In genomic region chr3:65466300-65466988, GRCh38 we compare ENCODE assay signal across 23 cellular contexts.
A peak's percentile ranks its signal among the peaks of the same experiment; 100 is the strongest.
DNase-seq lines count a peak whose midpoint lies in the region; TF ChIP-seq lines count a peak whose summit lies in the region.
"Had no signal": no experiment of that assay in that cellular context is flagged by ENCODE, and none has a peak within 500 bp of the region (broad histone marks: within the 10 kb centered on the region; RNA-seq: fewer than 3 reads in every experiment).

No MANE protein-coding gene starts in this region.

- H4K20me1 ChIP-seq in H9 (ENCODE audit: control insufficient read depth, insufficient read depth, insufficient read length): no peaks in the 10 kb centered on the region
- no peaks in the 10 kb centered on the region for H4K20me1 ChIP-seq in smooth muscle cell (ENCODE audit: low read depth)
- H4K20me1 ChIP-seq: BLaER1 treated with 17β-estradiol and CSF1 and Interleukin-3, amounts not matched to agents 10 nM and 100 nM had no signal

- no peaks in the 10 kb centered on the region for H3K79me2 ChIP-seq in H9 (ENCODE audit: insufficient read depth, low read length)
- H3K79me2 ChIP-seq in smooth muscle cell (ENCODE audit: low read depth): no peaks in the 10 kb centered on the region

- H3K9me3 Mint-ChIP-seq in H9 (peaks cover 12 to 16% of the 10 kb centered on the region in 2 experiments), endodermal cell (peaks cover 10% of the 10 kb centered on the region), progenitor cell of endocrine pancreas (ENCODE audit: low read depth) (peaks cover 17% of the 10 kb centered on the region)

- no peak overlapping the region for H3K14ac ChIP-seq in H9 (ENCODE audit: insufficient read depth, low read length)

- in situ Hi-C loops in G401 (cut with HindIII; ENCODE audit: low sequenced_read_pairs): no loop called here

- H3K4me1 Mint-ChIP-seq in H9 (peaks cover 19 to 20% of the 10 kb centered on the region in 2 experiments), endodermal cell (peaks cover 11% of the 10 kb centered on the region), progenitor cell of endocrine pancreas (ENCODE audit: low read depth) (peaks cover 3% of the 10 kb centered on the region)

- H3K4ac ChIP-seq in H9 (ENCODE audit: low read depth, low read length): no peak overlapping the region

- H3K18ac ChIP-seq in H9 (ENCODE audit: insufficient read length, low read depth, low read length): peak overlapping the region; percentile 30

- H3K4me3 ChIP-seq in endodermal cell (ENCODE audit: low read length) (no peak overlapping the region), smooth muscle cell (no peak overlapping the region)
- H3K4me3 ChIP-seq: A549, MG63 had no signal

- TF ChIP-seq CTCF in H9 (conservative IDR thresholded peaks at IDR 0.05): peak; percentile 72
- TF ChIP-seq CTCF in endodermal cell (conservative IDR thresholded peaks at IDR 0.05): peak; percentile 77
- TF ChIP-seq CTCF in progenitor cell of endocrine pancreas (IDR thresholded peaks at IDR 0.05; ENCODE audit: unreplicated experiment): no peak
- no peak for TF ChIP-seq CTCF in smooth muscle cell (IDR thresholded peaks at IDR 0.05; ENCODE audit: borderline replicate concordance, insufficient read depth, poor library complexity, severe bottlenecking)

- no CpG with 5 or more reads among the region's 5 CpGs for WGBS in H9 (ENCODE audit: extremely low coverage, insufficient read length, low lambda C conversion rate)
- 65 to 79% methylated on average over 2 to 5 of the region's 5 CpGs for WGBS in endodermal cell (ENCODE audit: insufficient coverage in 1 of 2, insufficient read length in 1 of 2), 2 experiments
- WGBS in smooth muscle cell (ENCODE audit: low lambda C conversion rate): 65% methylated on average over 5 of the region's 5 CpGs

- H2BK5ac ChIP-seq in H9 (ENCODE audit: insufficient read length, low read length): no peak overlapping the region

- H3K56ac ChIP-seq in H9 (ENCODE audit: insufficient read length, low read depth, low read length): no peak overlapping the region

- H2BK20ac ChIP-seq in H9 (ENCODE audit: low read depth, low read length, poor library complexity, severe bottlenecking): no peak overlapping the region

- H4K8ac ChIP-seq in H9 (replicated peaks; ENCODE audit: insufficient read length, low read depth, low read length): no peak overlapping the region

- H3K27ac Mint-ChIP-seq in H9 (peak overlapping the region; percentile 15 to 55 (median 18); a peak in 4 of 7 replicates), endodermal cell (peak overlapping the region; percentile 33), progenitor cell of endocrine pancreas (peak overlapping the region; percentile 46)
- H3K27ac Mint-ChIP-seq: CD4-positive, alpha-beta T cell had no signal

- no peak overlapping the region for H4K91ac ChIP-seq in H9 (ENCODE audit: insufficient read length, low read depth, low read length)

- no peak overlapping the region for H2BK15ac ChIP-seq in H9 (ENCODE audit: low read depth, low read length)

- H3K27me3 Mint-ChIP-seq in H9 (ENCODE audit: low read depth) (no peaks in the 10 kb centered on the region), endodermal cell (ENCODE audit: insufficient read depth) (no peaks in the 10 kb centered on the region), progenitor cell of endocrine pancreas (no peaks in the 10 kb centered on the region)
- H3K27me3 Mint-ChIP-seq: CD4-positive, alpha-beta T cell had no signal

- H2AK5ac ChIP-seq in H9 (ENCODE audit: insufficient read length, low read length): no peak overlapping the region

- no peak overlapping the region for H2BK120ac ChIP-seq in H9 (ENCODE audit: low read depth, low read length, poor library complexity, severe bottlenecking)

- no peaks in the 10 kb centered on the region for H3K27me3 ChIP-seq in H9 (ENCODE audit: insufficient read depth, low read length)
- H3K27me3 ChIP-seq in endodermal cell (ENCODE audit: control insufficient read depth, insufficient read depth, low read length, poor library complexity, severe bottlenecking): no peaks in the 10 kb centered on the region
- H3K27me3 ChIP-seq in smooth muscle cell (ENCODE audit: low read depth): no peaks in the 10 kb centered on the region
- H3K27me3 ChIP-seq: BLaER1 treated with 17β-estradiol and CSF1 and Interleukin-3, amounts not matched to agents 10 nM and 100 nM; MG63 had no signal

- H3K4me2 ChIP-seq in H9 (ENCODE audit: insufficient read depth, insufficient read length, low read length) (no peak overlapping the region), smooth muscle cell (no peak overlapping the region)
- H3K4me2 ChIP-seq: A549, SK-N-SH had no signal

- H3K79me1 ChIP-seq in H9 (ENCODE audit: insufficient read depth, low read depth, low read length, poor library complexity, severe bottlenecking): no peaks in the 10 kb centered on the region

- H3K4me1 ChIP-seq in H9 (ENCODE audit: insufficient read depth, low read length) (peaks cover 4% of the 10 kb centered on the region; the same call in 1 of the 2 replicates), endodermal cell (ENCODE audit: control insufficient read depth, insufficient read depth, low read length) (peaks cover 3% of the 10 kb centered on the region), smooth muscle cell (ENCODE audit: low read depth) (peaks cover 7% of the 10 kb centered on the region)
- H3K4me1 ChIP-seq: A549 had no signal

- no peak overlapping the region for H3T11ph ChIP-seq in H9 (ENCODE audit: low read length)

- H3K9me3 ChIP-seq in H9 (ENCODE audit: control insufficient read depth, low read depth, low read length): no peaks in the 10 kb centered on the region
- no peaks in the 10 kb centered on the region for H3K9me3 ChIP-seq in endodermal cell (ENCODE audit: control insufficient read depth, low read length)
- H3K9me3 ChIP-seq in smooth muscle cell (replicated peaks; ENCODE audit: low read depth): no peaks in the 10 kb centered on the region
- H3K9me3 ChIP-seq: A549, MG63, SK-N-SH had no signal

- H2AFZ ChIP-seq in H9 (ENCODE audit: low read length) (no peak overlapping the region), smooth muscle cell (ENCODE audit: low read depth) (no peak overlapping the region)

- H2BK12ac ChIP-seq in H9 (ENCODE audit: insufficient read length, low read depth, low read length): no peak overlapping the region

- H3K27ac ChIP-seq in H9 (ENCODE audit: insufficient read length, low read depth, low read length) (no peak overlapping the region), endodermal cell (ENCODE audit: low read depth, low read length) (no peak overlapping the region), smooth muscle cell (ENCODE audit: low read depth) (no peak overlapping the region)
- H3K27ac ChIP-seq: A549; BLaER1 treated with 17β-estradiol and CSF1 and Interleukin-3, amounts not matched to agents 10 nM and 100 nM had no signal

- peak; percentile 72 for DNase-seq in H9
- DNase-seq in endodermal cell: peak; percentile 81
- DNase-seq in islet precursor cell: peak; percentile 64
- no peak for DNase-seq in progenitor cell of endocrine pancreas (ENCODE audit: low spot score, unreplicated experiment)
- no peak for DNase-seq in smooth muscle cell (lab: John Stamatoyannopoulos, UW; ENCODE audit: unreplicated experiment)
- DNase-seq in NCI-H2107 treated with DMSO at 0.1 percent for 48 hours (lab: John Stamatoyannopoulos, UW; ENCODE audit: unreplicated experiment): no peak
- no peak for DNase-seq in G401 (ENCODE audit: low spot score)
- DNase-seq: AML-193; CD4-positive, alpha-beta T cell; KBM-7; MG63; NCI-H1105 treated with DMSO at 0.1 percent for 48 hours; NCI-H146; NCI-H1930; NCI-H2107; NCI-H446 treated with DMSO at 0.1 percent for 48 hours; NCI-H526; NCI-H82; NK-92 treated with Interleukin-12 subunit alpha and Interleukin-12 subunit beta, amount 100 ng/mL, for 24 hours; PC-3; SK-N-SH had no signal

- H3K36me3 Mint-ChIP-seq in H9 (ENCODE audit: insufficient read depth in 1 of 3, low read depth in 3 of 3) (peaks cover 24 to 37% (median 26%) of the 10 kb centered on the region in 3 experiments), endodermal cell (ENCODE audit: low read depth) (peaks cover 16% of the 10 kb centered on the region), progenitor cell of endocrine pancreas (ENCODE audit: insufficient read depth) (peaks cover 30% of the 10 kb centered on the region)

- H3F3A ChIP-seq in smooth muscle cell (ENCODE audit: low read depth): no peaks in the 10 kb centered on the region

- no peak overlapping the region for H3K23ac ChIP-seq in H9 (ENCODE audit: insufficient read length, low read depth, low read length)

- H4K5ac ChIP-seq in H9 (ENCODE audit: insufficient read length, low read depth, low read length): no peak overlapping the region

- H3K4me3 Mint-ChIP-seq in H9 (no peak overlapping the region), endodermal cell (no peak overlapping the region), progenitor cell of endocrine pancreas (ENCODE audit: low read depth) (no peak overlapping the region)
- H3K4me3 Mint-ChIP-seq: CD4-positive, alpha-beta T cell had no signal

- H3K9ac ChIP-seq in H9 (ENCODE audit: extremely low read depth, insufficient read length, low read length): no peak overlapping the region
- H3K9ac ChIP-seq in endodermal cell (ENCODE audit: extremely low read depth, low read length, poor library complexity, severe bottlenecking): no peak overlapping the region
- H3K9ac ChIP-seq in smooth muscle cell (ENCODE audit: low read depth): no peak overlapping the region
- H3K9ac ChIP-seq: BLaER1 treated with 17β-estradiol and CSF1 and Interleukin-3, amounts not matched to agents 10 nM and 100 nM; SK-N-SH had no signal

- H3K23me2 ChIP-seq in H9 (ENCODE audit: insufficient read length, low read depth, low read length, poor library complexity, severe bottlenecking): no peaks in the 10 kb centered on the region

- H3K36me3 ChIP-seq in endodermal cell (ENCODE audit: control insufficient read depth, insufficient read depth, low read length): peaks cover 4% of the 10 kb centered on the region
- H3K36me3 ChIP-seq in smooth muscle cell (ENCODE audit: low read depth): no peaks in the 10 kb centered on the region
- H3K36me3 ChIP-seq: MG63 had no signal

Comparison
In these comparisons a context has a peak if more than half of its experiments do, and no peak if none do; other contexts are left out.
1. DNase-seq: peak in H9 (single experiment), endodermal cell (single experiment) and islet precursor cell (single experiment); none in progenitor cell of endocrine pancreas (single experiment), smooth muscle cell (single experiment), NCI-H2107 treated with DMSO at 0.1 percent for 48 hours (single experiment) and G401 (single experiment).
2. CTCF ChIP-seq: peak in H9 (single experiment) and endodermal cell (single experiment); none in progenitor cell of endocrine pancreas (single experiment) and smooth muscle cell (single experiment).
3. Peak in every context shown above with its lines, with median percentiles within 50 percentile points of each other: H3K27ac Mint-ChIP-seq.